1 cellular context compared by ENCODE assay signal in the genomic region with DNA sequence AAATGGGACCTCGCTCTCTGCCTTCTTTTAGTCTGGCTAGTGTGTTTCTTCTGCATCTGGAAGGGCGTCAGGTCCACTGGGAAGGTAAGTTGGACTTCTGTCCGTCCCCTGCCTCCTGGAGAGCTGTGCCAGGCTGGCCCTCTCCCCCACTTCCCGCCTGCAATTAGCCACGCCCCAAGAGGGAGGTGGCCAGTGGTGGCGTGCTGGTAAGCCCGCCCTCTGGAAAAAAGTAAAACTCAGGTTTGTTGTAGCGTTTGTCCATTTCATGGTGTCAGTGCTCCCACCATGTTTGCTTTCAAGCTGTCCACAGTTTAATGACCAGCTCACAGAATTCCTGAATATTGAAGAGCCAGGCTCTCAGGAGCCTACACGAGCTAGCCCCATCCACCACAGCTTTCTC.
TF ChIP-seq lines count a peak whose summit lies in the region.

No MANE protein-coding gene starts in this region.

TF ChIP-seq in GM23338, 12 proteins besides CTCF, POLR2A, EP300 and RAD21 (continued from another document):
- TF ChIP-seq, protein P1, sequence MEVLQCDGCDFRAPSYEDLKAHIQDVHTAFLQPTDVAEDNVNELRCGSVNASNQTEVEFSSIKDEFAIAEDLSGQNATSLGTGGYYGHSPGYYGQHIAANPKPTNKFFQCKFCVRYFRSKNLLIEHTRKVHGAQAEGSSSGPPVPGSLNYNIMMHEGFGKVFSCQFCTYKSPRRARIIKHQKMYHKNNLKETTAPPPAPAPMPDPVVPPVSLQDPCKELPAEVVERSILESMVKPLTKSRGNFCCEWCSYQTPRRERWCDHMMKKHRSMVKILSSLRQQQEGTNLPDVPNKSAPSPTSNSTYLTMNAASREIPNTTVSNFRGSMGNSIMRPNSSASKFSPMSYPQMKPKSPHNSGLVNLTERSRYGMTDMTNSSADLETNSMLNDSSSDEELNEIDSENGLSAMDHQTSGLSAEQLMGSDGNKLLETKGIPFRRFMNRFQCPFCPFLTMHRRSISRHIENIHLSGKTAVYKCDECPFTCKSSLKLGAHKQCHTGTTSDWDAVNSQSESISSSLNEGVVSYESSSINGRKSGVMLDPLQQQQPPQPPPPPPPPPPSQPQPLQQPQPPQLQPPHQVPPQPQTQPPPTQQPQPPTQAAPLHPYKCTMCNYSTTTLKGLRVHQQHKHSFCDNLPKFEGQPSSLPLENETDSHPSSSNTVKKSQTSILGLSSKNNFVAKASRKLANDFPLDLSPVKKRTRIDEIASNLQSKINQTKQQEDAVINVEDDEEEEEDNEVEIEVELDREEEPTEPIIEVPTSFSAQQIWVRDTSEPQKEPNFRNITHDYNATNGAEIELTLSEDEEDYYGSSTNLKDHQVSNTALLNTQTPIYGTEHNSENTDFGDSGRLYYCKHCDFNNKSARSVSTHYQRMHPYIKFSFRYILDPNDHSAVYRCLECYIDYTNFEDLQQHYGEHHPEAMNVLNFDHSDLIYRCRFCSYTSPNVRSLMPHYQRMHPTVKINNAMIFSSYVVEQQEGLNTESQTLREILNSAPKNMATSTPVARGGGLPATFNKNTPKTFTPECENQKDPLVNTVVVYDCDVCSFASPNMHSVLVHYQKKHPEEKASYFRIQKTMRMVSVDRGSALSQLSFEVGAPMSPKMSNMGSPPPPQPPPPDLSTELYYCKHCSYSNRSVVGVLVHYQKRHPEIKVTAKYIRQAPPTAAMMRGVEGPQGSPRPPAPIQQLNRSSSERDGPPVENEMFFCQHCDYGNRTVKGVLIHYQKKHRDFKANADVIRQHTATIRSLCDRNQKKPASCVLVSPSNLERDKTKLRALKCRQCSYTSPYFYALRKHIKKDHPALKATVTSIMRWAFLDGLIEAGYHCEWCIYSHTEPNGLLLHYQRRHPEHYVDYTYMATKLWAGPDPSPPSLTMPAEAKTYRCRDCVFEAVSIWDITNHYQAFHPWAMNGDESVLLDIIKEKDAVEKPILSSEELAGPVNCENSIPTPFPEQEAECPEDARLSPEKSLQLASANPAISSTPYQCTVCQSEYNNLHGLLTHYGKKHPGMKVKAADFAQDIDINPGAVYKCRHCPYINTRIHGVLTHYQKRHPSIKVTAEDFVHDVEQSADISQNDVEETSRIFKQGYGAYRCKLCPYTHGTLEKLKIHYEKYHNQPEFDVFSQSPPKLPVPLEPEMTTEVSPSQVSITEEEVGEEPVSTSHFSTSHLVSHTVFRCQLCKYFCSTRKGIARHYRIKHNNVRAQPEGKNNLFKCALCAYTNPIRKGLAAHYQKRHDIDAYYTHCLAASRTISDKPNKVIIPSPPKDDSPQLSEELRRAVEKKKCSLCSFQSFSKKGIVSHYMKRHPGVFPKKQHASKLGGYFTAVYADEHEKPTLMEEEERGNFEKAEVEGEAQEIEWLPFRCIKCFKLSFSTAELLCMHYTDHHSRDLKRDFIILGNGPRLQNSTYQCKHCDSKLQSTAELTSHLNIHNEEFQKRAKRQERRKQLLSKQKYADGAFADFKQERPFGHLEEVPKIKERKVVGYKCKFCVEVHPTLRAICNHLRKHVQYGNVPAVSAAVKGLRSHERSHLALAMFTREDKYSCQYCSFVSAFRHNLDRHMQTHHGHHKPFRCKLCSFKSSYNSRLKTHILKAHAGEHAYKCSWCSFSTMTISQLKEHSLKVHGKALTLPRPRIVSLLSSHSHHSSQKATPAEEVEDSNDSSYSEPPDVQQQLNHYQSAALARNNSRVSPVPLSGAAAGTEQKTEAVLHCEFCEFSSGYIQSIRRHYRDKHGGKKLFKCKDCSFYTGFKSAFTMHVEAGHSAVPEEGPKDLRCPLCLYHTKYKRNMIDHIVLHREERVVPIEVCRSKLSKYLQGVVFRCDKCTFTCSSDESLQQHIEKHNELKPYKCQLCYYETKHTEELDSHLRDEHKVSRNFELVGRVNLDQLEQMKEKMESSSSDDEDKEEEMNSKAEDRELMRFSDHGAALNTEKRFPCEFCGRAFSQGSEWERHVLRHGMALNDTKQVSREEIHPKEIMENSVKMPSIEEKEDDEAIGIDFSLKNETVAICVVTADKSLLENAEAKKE (CRISPR knock-in tag; IDR thresholded peaks at IDR 0.05): no peak
- no peak for TF ChIP-seq CREB1 (CRISPR knock-in tag; IDR thresholded peaks at IDR 0.05; ENCODE audit: low read depth)
- TF ChIP-seq JUNB (IDR thresholded peaks at IDR 0.05; ENCODE audit: unreplicated experiment): no peak
- TF ChIP-seq, protein P2, sequence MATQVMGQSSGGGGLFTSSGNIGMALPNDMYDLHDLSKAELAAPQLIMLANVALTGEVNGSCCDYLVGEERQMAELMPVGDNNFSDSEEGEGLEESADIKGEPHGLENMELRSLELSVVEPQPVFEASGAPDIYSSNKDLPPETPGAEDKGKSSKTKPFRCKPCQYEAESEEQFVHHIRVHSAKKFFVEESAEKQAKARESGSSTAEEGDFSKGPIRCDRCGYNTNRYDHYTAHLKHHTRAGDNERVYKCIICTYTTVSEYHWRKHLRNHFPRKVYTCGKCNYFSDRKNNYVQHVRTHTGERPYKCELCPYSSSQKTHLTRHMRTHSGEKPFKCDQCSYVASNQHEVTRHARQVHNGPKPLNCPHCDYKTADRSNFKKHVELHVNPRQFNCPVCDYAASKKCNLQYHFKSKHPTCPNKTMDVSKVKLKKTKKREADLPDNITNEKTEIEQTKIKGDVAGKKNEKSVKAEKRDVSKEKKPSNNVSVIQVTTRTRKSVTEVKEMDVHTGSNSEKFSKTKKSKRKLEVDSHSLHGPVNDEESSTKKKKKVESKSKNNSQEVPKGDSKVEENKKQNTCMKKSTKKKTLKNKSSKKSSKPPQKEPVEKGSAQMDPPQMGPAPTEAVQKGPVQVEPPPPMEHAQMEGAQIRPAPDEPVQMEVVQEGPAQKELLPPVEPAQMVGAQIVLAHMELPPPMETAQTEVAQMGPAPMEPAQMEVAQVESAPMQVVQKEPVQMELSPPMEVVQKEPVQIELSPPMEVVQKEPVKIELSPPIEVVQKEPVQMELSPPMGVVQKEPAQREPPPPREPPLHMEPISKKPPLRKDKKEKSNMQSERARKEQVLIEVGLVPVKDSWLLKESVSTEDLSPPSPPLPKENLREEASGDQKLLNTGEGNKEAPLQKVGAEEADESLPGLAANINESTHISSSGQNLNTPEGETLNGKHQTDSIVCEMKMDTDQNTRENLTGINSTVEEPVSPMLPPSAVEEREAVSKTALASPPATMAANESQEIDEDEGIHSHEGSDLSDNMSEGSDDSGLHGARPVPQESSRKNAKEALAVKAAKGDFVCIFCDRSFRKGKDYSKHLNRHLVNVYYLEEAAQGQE (IDR thresholded peaks at IDR 0.05; ENCODE audit: unreplicated experiment): no peak
